16 cellular contexts compared by ENCODE assay signal in genomic region chr3:24709921-24710320, GRCh38.
DNase-seq lines count a peak whose midpoint lies in the region; ATAC-seq and TF ChIP-seq lines count a peak whose summit lies in the region.
"Had no signal": no experiment of that assay in that cellular context is flagged by ENCODE, and none has a peak within 500 bp of the region (broad histone marks: within the 10 kb centered on the region; RNA-seq: fewer than 3 reads in every experiment).

No MANE protein-coding gene starts in this region.

- H3F3A ChIP-seq in GM23248 (ENCODE audit: insufficient read depth) = no peaks in the 10 kb centered on the region

- CTCF ChIA-PET in activated CD4-positive, alpha-beta memory T cell treated with anti-CD3 and anti-CD28 coated beads for 36 hours (lab: Charles Lee) = no interaction called here

- DNase-seq in GM23248 (peak; percentile 9), NCI-H446 treated with DMSO at 0.1 percent for 48 hours (lab: John Stamatoyannopoulos, UW) (peak; percentile 30), fibroblast of mammary gland (ENCODE audit: low read depth) (peak; percentile 14), psoas muscle (no peak), Kasumi-1 (lab: John Stamatoyannopoulos, UW) (no peak)
- no peak for DNase-seq in activated CD4-positive, alpha-beta memory T cell treated with anti-CD3 and anti-CD28 coated beads for 36 hours
- DNase-seq: Calu3; CD8-positive, alpha-beta T cell; DMS79 treated with DMSO at 0.1 percent for 48 hours; GF-D8; H9 had no signal

- in situ Hi-C loops in GM23248 (cut with MboI) = no loop called here

- H4K20me1 ChIP-seq in GM23248 (ENCODE audit: insufficient read depth) = no peaks in the 10 kb centered on the region
- H4K20me1 ChIP-seq: BLaER1 treated with 17β-estradiol and CSF1 and Interleukin-3, amounts not matched to agents 10 nM and 100 nM had no signal

- H3K27ac ChIP-seq in GM23248 (no peak overlapping the region), psoas muscle (no peak overlapping the region)
- H3K27ac ChIP-seq: BLaER1 treated with 17β-estradiol and CSF1 and Interleukin-3, amounts not matched to agents 10 nM and 100 nM had no signal

- H2AFZ ChIP-seq in GM23248 = no peak overlapping the region

- H3K4me1 Mint-ChIP-seq in activated CD4-positive, alpha-beta memory T cell treated with anti-CD3 and anti-CD28 coated beads for 36 hours (ENCODE audit: low read depth) = no peaks in the 10 kb centered on the region
- H3K4me1 Mint-ChIP-seq: B cell had no signal

- H3K4me3 ChIP-seq in GM23248 = no peak overlapping the region
- no peak overlapping the region for H3K4me3 ChIP-seq in fibroblast of mammary gland (ENCODE audit: control insufficient read depth, low read depth, low read length)
- no peak overlapping the region for H3K4me3 ChIP-seq in psoas muscle
- H3K4me3 ChIP-seq: BLaER1 treated with 17β-estradiol and CSF1 and Interleukin-3, amounts not matched to agents 10 nM and 100 nM had no signal

- H3K4me1 ChIP-seq in GM23248 (ENCODE audit: insufficient read depth) = no peaks in the 10 kb centered on the region
- H3K4me1 ChIP-seq in psoas muscle = peaks cover 4% of the 10 kb centered on the region

- H3K9ac ChIP-seq in GM23248 = no peak overlapping the region
- H3K9ac ChIP-seq: BLaER1 treated with 17β-estradiol and CSF1 and Interleukin-3, amounts not matched to agents 10 nM and 100 nM had no signal

- TF ChIP-seq CTCF in fibroblast of mammary gland (conservative IDR thresholded peaks at IDR 0.05; ENCODE audit: control insufficient read depth, insufficient read depth, low read depth, low read length) (no peak), psoas muscle (IDR thresholded peaks at IDR 0.05) (no peak)

- H3K36me3 Mint-ChIP-seq in activated CD4-positive, alpha-beta memory T cell treated with anti-CD3 and anti-CD28 coated beads for 36 hours = no peaks in the 10 kb centered on the region
- H3K36me3 Mint-ChIP-seq: CD8-positive, alpha-beta T cell had no signal

- intact Hi-C loops in psoas muscle (cut with DNase I) = no loop called here
- intact Hi-C loops in activated CD4-positive, alpha-beta memory T cell treated with anti-CD3 and anti-CD28 coated beads for 36 hours (cut with micrococcal nuclease) = no loop called here

- no peak overlapping the region for H3K4me3 Mint-ChIP-seq in activated CD4-positive, alpha-beta memory T cell treated with anti-CD3 and anti-CD28 coated beads for 36 hours
- H3K4me3 Mint-ChIP-seq: B cell; CD8-positive, alpha-beta T cell; H9 had no signal

- H3K27ac Mint-ChIP-seq in activated CD4-positive, alpha-beta memory T cell treated with anti-CD3 and anti-CD28 coated beads for 36 hours = no peak overlapping the region
- H3K27ac Mint-ChIP-seq: B cell; CD8-positive, alpha-beta T cell; H9 had no signal

- H3K79me2 ChIP-seq in GM23248 (ENCODE audit: insufficient read depth) = no peaks in the 10 kb centered on the region

- H3K27me3 Mint-ChIP-seq in activated CD4-positive, alpha-beta memory T cell treated with anti-CD3 and anti-CD28 coated beads for 36 hours = no peaks in the 10 kb centered on the region

- H3K9me2 ChIP-seq in GM23248 (ENCODE audit: insufficient read depth) = no peaks in the 10 kb centered on the region

- WGBS in GM23248 (ENCODE audit: low coverage in 1 of 2, low lambda C conversion rate in 2 of 2, missing lambda C conversion rate in 2 of 2), 2 experiments = 14 to 15% methylated on average over 1 of the region's 1 CpG
- WGBS in psoas muscle, 3 donors = 22 to 45% (median 24%) methylated on average over 1 of the region's 1 CpG

- H3K9me3 Mint-ChIP-seq in activated CD4-positive, alpha-beta memory T cell treated with anti-CD3 and anti-CD28 coated beads for 36 hours = no peaks in the 10 kb centered on the region
- H3K9me3 Mint-ChIP-seq: H9 had no signal

- ATAC-seq in psoas muscle = peak; percentile 24 to 72 (median 54)
- no peak for ATAC-seq in esophagus mucosa
- no peak for ATAC-seq in HG03432 (IDR thresholded peaks at IDR 0.05; ENCODE audit: unreplicated experiment)
- ATAC-seq: CD8-positive, alpha-beta T cell; HepG2 had no signal

- no peak overlapping the region for H3K4me2 ChIP-seq in GM23248 (ENCODE audit: unreplicated experiment)
- H3K4me2 ChIP-seq: BLaER1 treated with 17β-estradiol and CSF1 and Interleukin-3, amounts not matched to agents 10 nM and 100 nM had no signal

- H3K27me3 ChIP-seq in GM23248 (replicated peaks; ENCODE audit: insufficient read depth) (peaks cover 10% of the 10 kb centered on the region; the same call in 1 of the 2 replicates), psoas muscle (ENCODE audit: insufficient read depth in 3 of 3, low read length in 2 of 3) (no peaks in the 10 kb centered on the region)
- H3K27me3 ChIP-seq: BLaER1 treated with 17β-estradiol and CSF1 and Interleukin-3, amounts not matched to agents 10 nM and 100 nM had no signal

- no peaks in the 10 kb centered on the region for H3K36me3 ChIP-seq in GM23248 (ENCODE audit: low read depth)
- no peaks in the 10 kb centered on the region for H3K36me3 ChIP-seq in psoas muscle (ENCODE audit: insufficient read depth in 1 of 2, low read depth in 1 of 2)
- H3K36me3 ChIP-seq: BLaER1 treated with 17β-estradiol and CSF1 and Interleukin-3, amounts not matched to agents 10 nM and 100 nM had no signal

- POLR2A ChIA-PET in activated CD4-positive, alpha-beta memory T cell treated with anti-CD3 and anti-CD28 coated beads for 36 hours (lab: Charles Lee) = no interaction called here

- no peaks in the 10 kb centered on the region for H3K9me3 ChIP-seq in GM23248 (ENCODE audit: low read depth)
- no peaks in the 10 kb centered on the region for H3K9me3 ChIP-seq in psoas muscle

Comparison
In these comparisons a context has a peak if more than half of its experiments do, and no peak if none do; other contexts are left out.
1. DNase-seq: peak in GM23248 (single experiment), NCI-H446 treated with DMSO at 0.1 percent for 48 hours (single experiment) and fibroblast of mammary gland (single experiment); none in psoas muscle (0 of 2), Kasumi-1 (0 of 2) and activated CD4-positive, alpha-beta memory T cell treated with anti-CD3 and anti-CD28 coated beads for 36 hours (single experiment).
2. ATAC-seq: peak in psoas muscle (4 of 4); none in esophagus mucosa (single experiment) and HG03432 (single experiment).